ENCODE assay signal across 17 cellular contexts in genomic region chr3:122646146-122646988, GRCh38.
DNase-seq lines count a peak whose midpoint lies in the region; ATAC-seq and TF ChIP-seq lines count a peak whose summit lies in the region.
"Had no signal": no experiment of that assay in that cellular context is flagged by ENCODE, and none has a peak within 500 bp of the region (broad histone marks: within the 10 kb centered on the region; RNA-seq: fewer than 3 reads in every experiment).

No MANE protein-coding gene starts in this region.

- H3K9me3 Mint-ChIP-seq in dendritic cell treated with granulocyte-macrophage colony-stimulating factor and Interleukin-4, amounts not matched to agents 40 ng/mL and 50 ng/mL, for 4 days, result no peaks in the 10 kb centered on the region
- H3K9me3 Mint-ChIP-seq: neural crest cell had no signal

- in situ Hi-C loops in GM13977 (cut with MboI; ENCODE audit: low pct_unique_long_range_greater_than_20kb, low sequenced_read_pairs, unreplicated experiment), result no loop called here

- peak overlapping the region; percentile 48 for H3K27ac ChIP-seq in ACC112 (ENCODE audit: low read depth, low read length)
- H3K27ac ChIP-seq: ascending aorta, SJSA1, WERI-Rb-1 had no signal

- peak; percentile 37 for DNase-seq in GM13977 (ENCODE audit: low spot score)
- DNase-seq in HPDE6-E6E7 (ENCODE audit: extremely low spot score), result no peak
- no peak for DNase-seq in cerebellar cortex (ENCODE audit: low spot score)
- no peak for DNase-seq in ecto neural progenitor cell (ENCODE audit: low spot score)
- DNase-seq: effector CD4-positive, alpha-beta T cell; KBM-7; kidney glomerular epithelial cell; NCI-H1694; spleen; WERI-Rb-1 had no signal

- H3K36me3 ChIP-seq in ACC112 (ENCODE audit: insufficient read depth, low read length), result no peaks in the 10 kb centered on the region
- H3K36me3 ChIP-seq: ascending aorta, SJSA1, spleen, WERI-Rb-1 had no signal

- ATAC-seq in HG02610 (IDR thresholded peaks at IDR 0.05; ENCODE audit: unreplicated experiment) (peak; percentile 57), HG03097 (IDR thresholded peaks at IDR 0.05; ENCODE audit: low FRiP score, unreplicated experiment) (no peak)

- intact Hi-C loops in dendritic cell treated with granulocyte-macrophage colony-stimulating factor and Interleukin-4, amounts not matched to agents 40 ng/mL and 50 ng/mL, for 4 days (cut with micrococcal nuclease), result no loop called here

- H3K27me3 Mint-ChIP-seq in dendritic cell treated with granulocyte-macrophage colony-stimulating factor and Interleukin-4, amounts not matched to agents 40 ng/mL and 50 ng/mL, for 4 days, result peaks cover 2% of the 10 kb centered on the region

- H3K79me2 ChIP-seq in ACC112 (ENCODE audit: control insufficient read depth, insufficient read depth, low read length, unreplicated experiment), result no peaks in the 10 kb centered on the region

- no peak overlapping the region for H3K4me3 Mint-ChIP-seq in dendritic cell treated with granulocyte-macrophage colony-stimulating factor and Interleukin-4, amounts not matched to agents 40 ng/mL and 50 ng/mL, for 4 days
- H3K4me3 Mint-ChIP-seq: neural crest cell had no signal

- TF ChIP-seq CTCF in GM13977 (IDR thresholded peaks at IDR 0.05; ENCODE audit: extremely low read depth, insufficient read depth, missing control alignments), result no peak

- H3K4me1 ChIP-seq in ACC112 (ENCODE audit: control insufficient read depth, insufficient read depth, low read length, unreplicated experiment), result peaks cover 4% of the 10 kb centered on the region
- H3K4me1 ChIP-seq: ascending aorta, SJSA1, spleen had no signal

- H3K36me3 Mint-ChIP-seq in dendritic cell treated with granulocyte-macrophage colony-stimulating factor and Interleukin-4, amounts not matched to agents 40 ng/mL and 50 ng/mL, for 4 days (ENCODE audit: low read depth), result no peaks in the 10 kb centered on the region

- H3K27me3 ChIP-seq in ACC112 (ENCODE audit: insufficient read depth, low read length), result peaks cover 7% of the 10 kb centered on the region; the same call in 1 of the 2 replicates
- H3K27me3 ChIP-seq: ascending aorta, SJSA1, spleen had no signal

- H2AFZ ChIP-seq in ACC112 (ENCODE audit: low read length, unreplicated experiment), result peak overlapping the region; percentile 93

- H3K27ac Mint-ChIP-seq in dendritic cell treated with granulocyte-macrophage colony-stimulating factor and Interleukin-4, amounts not matched to agents 40 ng/mL and 50 ng/mL, for 4 days, result peak overlapping the region; percentile 35

- peak overlapping the region; percentile 70 for H3K4me3 ChIP-seq in ACC112 (ENCODE audit: low read depth, low read length)
- H3K4me3 ChIP-seq: ascending aorta, SJSA1, spleen had no signal

- H3K4me1 Mint-ChIP-seq in dendritic cell treated with granulocyte-macrophage colony-stimulating factor and Interleukin-4, amounts not matched to agents 40 ng/mL and 50 ng/mL, for 4 days (ENCODE audit: low read depth), result peaks cover 20% of the 10 kb centered on the region
